ENCODE assay signal across 12 cellular contexts in the genomic region with DNA sequence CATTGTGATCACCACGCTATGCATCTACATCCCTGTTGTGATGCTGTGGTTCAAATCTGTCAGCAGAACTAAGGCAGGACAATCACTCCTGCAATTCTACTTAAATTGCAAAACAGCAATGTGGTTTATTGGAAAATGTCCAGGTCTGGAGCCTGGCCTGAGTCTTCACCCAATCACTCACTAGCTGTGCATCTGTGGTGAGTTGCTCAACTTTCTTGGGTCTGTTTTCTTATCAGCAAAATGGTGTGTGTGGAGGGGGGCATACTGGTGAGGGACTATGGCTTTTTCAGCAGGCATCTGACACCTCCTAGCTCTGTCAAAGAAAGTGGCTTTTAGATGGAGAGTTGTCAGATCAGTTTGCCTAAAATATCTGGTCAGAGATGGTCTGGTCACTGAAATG.
DNase-seq lines count a peak whose midpoint lies in the region; ATAC-seq and TF ChIP-seq lines count a peak whose summit lies in the region.
"Had no signal": no experiment of that assay in that cellular context is flagged by ENCODE, and none has a peak within 500 bp of the region (broad histone marks: within the 10 kb centered on the region; RNA-seq: fewer than 3 reads in every experiment).

No MANE protein-coding gene starts in this region.

- no peak for TF ChIP-seq POLR2A in NB4 (IDR thresholded peaks at IDR 0.05; ENCODE audit: extremely low read depth, insufficient read length)

- no peak overlapping the region for H3K27ac ChIP-seq in BLaER1
- H3K27ac ChIP-seq: epithelial cell of prostate, right lobe of liver had no signal

- H3K4me3 ChIP-seq in BLaER1 (no peak overlapping the region), NB4 (ENCODE audit: low read depth, low read length) (no peak overlapping the region), fibroblast of mammary gland (ENCODE audit: control insufficient read depth, low read depth, low read length) (no peak overlapping the region)
- H3K4me3 ChIP-seq: right lobe of liver had no signal

- peaks cover 32% of the 10 kb centered on the region for H3K4me1 ChIP-seq in BLaER1
- H3K4me1 ChIP-seq: right lobe of liver had no signal

- no peak for ATAC-seq in HG02938 (IDR thresholded peaks at IDR 0.05; ENCODE audit: unreplicated experiment)
- ATAC-seq: activated CD4-positive, CD25-positive, alpha-beta regulatory T cell treated with anti-CD3 and anti-CD28 coated beads, Interleukin-2, amount 50 U/mL, for 24 hours had no signal

- H3K36me3 ChIP-seq in BLaER1: no peaks in the 10 kb centered on the region
- H3K36me3 ChIP-seq: right lobe of liver had no signal

- no peak overlapping the region for H3K9ac ChIP-seq in BLaER1

- no peaks in the 10 kb centered on the region for H3K27me3 ChIP-seq in BLaER1
- H3K27me3 ChIP-seq: right lobe of liver had no signal

- DNase-seq in NB4 (ENCODE audit: low read depth): peak; percentile 18
- DNase-seq in fibroblast of mammary gland (ENCODE audit: low read depth): peak; percentile 81
- peak; percentile 30 for DNase-seq in mucosa of gallbladder (ENCODE audit: low spot score)
- DNase-seq in NCI-H2196 treated with DMSO at 0.1 percent for 48 hours (lab: John Stamatoyannopoulos, UW; ENCODE audit: unreplicated experiment): no peak
- DNase-seq in NCI-H2227 (lab: John Stamatoyannopoulos, UW; ENCODE audit: unreplicated experiment): no peak
- no peak for DNase-seq in DMS153 treated with DMSO at 0.1 percent for 48 hours (lab: John Stamatoyannopoulos, UW; ENCODE audit: unreplicated experiment)
- DNase-seq: activated T-cell treated with anti-CD3 and anti-CD28 coated beads, Interleukin-2, amount 50 U/mL, for 48 hours; right lobe of liver had no signal

- TF ChIP-seq CTCF in NB4 (IDR thresholded peaks at IDR 0.05; ENCODE audit: low read depth, low read length) (no peak), fibroblast of mammary gland (conservative IDR thresholded peaks at IDR 0.05; ENCODE audit: control insufficient read depth, insufficient read depth, low read depth, low read length) (no peak)

- H3K9me3 ChIP-seq in BLaER1: no peaks in the 10 kb centered on the region
- H3K9me3 ChIP-seq: right lobe of liver had no signal

- H4K20me1 ChIP-seq in BLaER1: no peaks in the 10 kb centered on the region

- peak overlapping the region; percentile 26; the same call in 1 of the 2 replicates for H3K4me2 ChIP-seq in BLaER1

Comparison
In these comparisons a context has a peak if more than half of its experiments do, and no peak if none do; other contexts are left out.
1. DNase-seq: peak in NB4 (single experiment), fibroblast of mammary gland (single experiment) and mucosa of gallbladder (single experiment); none in NCI-H2196 treated with DMSO at 0.1 percent for 48 hours (single experiment), NCI-H2227 (single experiment) and DMS153 treated with DMSO at 0.1 percent for 48 hours (single experiment).